ENCODE assay signal across 15 cellular contexts in the genomic region with DNA sequence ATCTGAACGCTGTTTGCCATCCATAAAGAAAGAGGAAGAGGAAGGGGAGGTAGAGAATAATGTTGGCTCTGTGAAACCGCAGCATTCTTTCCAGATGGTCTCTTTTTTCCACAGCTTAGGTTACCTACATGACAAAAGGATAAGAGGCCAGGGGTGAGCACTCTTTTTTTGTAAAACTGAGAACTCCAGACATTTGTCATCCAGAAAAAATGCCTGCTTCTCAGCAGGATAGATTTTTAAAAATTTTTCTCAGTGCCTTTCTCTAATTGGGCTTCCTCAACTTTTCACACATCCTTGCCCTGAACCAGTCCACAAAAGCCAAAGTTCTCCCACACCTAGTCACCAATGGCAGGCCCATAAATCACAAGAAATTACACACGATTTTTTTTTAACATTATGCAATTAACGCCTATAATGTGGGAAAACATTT.
DNase-seq lines count a peak whose midpoint lies in the region; ATAC-seq and TF ChIP-seq lines count a peak whose summit lies in the region.
"Had no signal": no experiment of that assay in that cellular context is flagged by ENCODE, and none has a peak within 500 bp of the region (broad histone marks: within the 10 kb centered on the region; RNA-seq: fewer than 3 reads in every experiment).

No MANE protein-coding gene starts in this region.

- peak overlapping the region; percentile 33 for H3K27ac ChIP-seq in brain microvascular endothelial cell
- no peak overlapping the region for H3K27ac ChIP-seq in SK-N-SH (ENCODE audit: low read depth in 2 of 2, low read length in 1 of 2)
- H3K27ac ChIP-seq: 22Rv1, body of pancreas, foreskin keratinocyte had no signal

- no peak overlapping the region for H3K4me2 ChIP-seq in SK-N-SH

- no peak for ATAC-seq in GM21381 (IDR thresholded peaks at IDR 0.05; ENCODE audit: unreplicated experiment)
- ATAC-seq: activated CD8-positive, alpha-beta T cell treated with anti-CD3 and anti-CD28 coated beads for 36 hours; body of pancreas; foreskin keratinocyte; left lobe of liver had no signal

- H3K9me3 ChIP-seq in SK-N-SH = no peaks in the 10 kb centered on the region
- H3K9me3 ChIP-seq: body of pancreas had no signal

- TF ChIP-seq CTCF in brain microvascular endothelial cell (IDR thresholded peaks at IDR 0.05; ENCODE audit: low read depth, low read length, missing control alignments) = no peak
- TF ChIP-seq CTCF in SK-N-SH (IDR thresholded peaks at IDR 0.05) = no peak

- TF ChIP-seq RAD21 in SK-N-SH (IDR thresholded peaks at IDR 0.05; ENCODE audit: low read length) = no peak

- CTCF ChIA-PET in SK-N-SH (lab: Yijun Ruan, JAX) = interaction anchor here (1.0 kb wide), 1 partner anchor 315 kb away, joined by 3 read pairs; no protein-coding TSS in a partner anchor

- TF ChIP-seq EP300 in SK-N-SH (IDR thresholded peaks at IDR 0.05; ENCODE audit: borderline replicate concordance in 1 of 2, low read depth in 1 of 2, low read length in 1 of 2) = no peak

- H3K27me3 ChIP-seq in brain microvascular endothelial cell (replicated peaks) = no peaks in the 10 kb centered on the region
- H3K27me3 ChIP-seq in SK-N-SH (ENCODE audit: insufficient read depth) = no peaks in the 10 kb centered on the region
- H3K27me3 ChIP-seq: body of pancreas, foreskin keratinocyte had no signal

- WGBS in SK-N-SH (ENCODE audit: low lambda C conversion rate) = 72% methylated on average over 4 of the region's 4 CpGs

- POLR2A ChIA-PET in SK-N-SH (lab: Yijun Ruan, JAX) = no interaction called here

- no peak overlapping the region for H2AFZ ChIP-seq in SK-N-SH (ENCODE audit: low read depth)

- no peak overlapping the region for H3K4me3 ChIP-seq in brain microvascular endothelial cell (ENCODE audit: low read depth, low read length)
- no peak overlapping the region for H3K4me3 ChIP-seq in SK-N-SH (ENCODE audit: low read depth in 2 of 2, low read length in 1 of 2)
- H3K4me3 ChIP-seq: body of pancreas had no signal

- no peaks in the 10 kb centered on the region for H4K20me1 ChIP-seq in SK-N-SH (ENCODE audit: insufficient read depth)

- H3K79me2 ChIP-seq in SK-N-SH (ENCODE audit: insufficient read depth) = no peaks in the 10 kb centered on the region

- DNase-seq in NCI-H2171 treated with DMSO at 0.1 percent for 48 hours (lab: John Stamatoyannopoulos, UW) = peak; percentile 27
- DNase-seq in NCI-H2171 (lab: John Stamatoyannopoulos, UW) = no peak
- DNase-seq in brain microvascular endothelial cell = peak; percentile 29
- peak; percentile 38 for DNase-seq in kidney glomerular epithelial cell (lab: John Stamatoyannopoulos, UW)
- no peak for DNase-seq in NCI-H748 treated with DMSO at 0.1 percent for 48 hours (lab: John Stamatoyannopoulos, UW)
- no peak for DNase-seq in C1 segment of cervical spinal cord (lab: John Stamatoyannopoulos, UW)
- DNase-seq in SK-N-SH = no peak
- DNase-seq: activated CD8-positive, alpha-beta T cell treated with anti-CD3 and anti-CD28 coated beads for 36 hours; body of pancreas; effector CD4-positive, alpha-beta T cell; foreskin keratinocyte; SHP77 treated with DMSO at 0.1 percent for 48 hours had no signal

- no peaks in the 10 kb centered on the region for H3F3A ChIP-seq in SK-N-SH (replicated peaks; ENCODE audit: insufficient read depth)

- H3K36me3 ChIP-seq in brain microvascular endothelial cell (replicated peaks) (no peaks in the 10 kb centered on the region), SK-N-SH (replicated peaks in 1 of 2; ENCODE audit: control insufficient read depth in 1 of 2, insufficient read depth in 2 of 2, low read length in 1 of 2) (no peaks in the 10 kb centered on the region)

- in situ Hi-C loops in brain microvascular endothelial cell (cut with HindIII; ENCODE audit: low pct_ligation_motif_present, low sequenced_read_pairs) = no loop called here

- no peak overlapping the region for H3K9ac ChIP-seq in SK-N-SH

- peaks cover 0 to 2% of the 10 kb centered on the region in 2 experiments; a peak in 2 of 4 replicates for H3K4me1 ChIP-seq in SK-N-SH (ENCODE audit: control insufficient read depth in 1 of 2, insufficient read depth in 2 of 2, low read depth in 1 of 2, low read length in 1 of 2)
- H3K4me1 ChIP-seq: body of pancreas, foreskin keratinocyte had no signal

- H3K9me2 ChIP-seq in SK-N-SH = no peaks in the 10 kb centered on the region

TF ChIP-seq in SK-N-SH, 30 proteins besides CTCF, POLR2A, EP300 and RAD21:
- TF ChIP-seq MEF2A (IDR thresholded peaks at IDR 0.05; ENCODE audit: borderline replicate concordance, low read depth) = no peak
- no peak for TF ChIP-seq SMC3 (IDR thresholded peaks at IDR 0.05; ENCODE audit: low read depth, low read length)
- TF ChIP-seq, protein P1, sequence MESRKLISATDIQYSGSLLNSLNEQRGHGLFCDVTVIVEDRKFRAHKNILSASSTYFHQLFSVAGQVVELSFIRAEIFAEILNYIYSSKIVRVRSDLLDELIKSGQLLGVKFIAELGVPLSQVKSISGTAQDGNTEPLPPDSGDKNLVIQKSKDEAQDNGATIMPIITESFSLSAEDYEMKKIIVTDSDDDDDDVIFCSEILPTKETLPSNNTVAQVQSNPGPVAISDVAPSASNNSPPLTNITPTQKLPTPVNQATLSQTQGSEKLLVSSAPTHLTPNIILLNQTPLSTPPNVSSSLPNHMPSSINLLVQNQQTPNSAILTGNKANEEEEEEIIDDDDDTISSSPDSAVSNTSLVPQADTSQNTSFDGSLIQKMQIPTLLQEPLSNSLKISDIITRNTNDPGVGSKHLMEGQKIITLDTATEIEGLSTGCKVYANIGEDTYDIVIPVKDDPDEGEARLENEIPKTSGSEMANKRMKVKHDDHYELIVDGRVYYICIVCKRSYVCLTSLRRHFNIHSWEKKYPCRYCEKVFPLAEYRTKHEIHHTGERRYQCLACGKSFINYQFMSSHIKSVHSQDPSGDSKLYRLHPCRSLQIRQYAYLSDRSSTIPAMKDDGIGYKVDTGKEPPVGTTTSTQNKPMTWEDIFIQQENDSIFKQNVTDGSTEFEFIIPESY (IDR thresholded peaks at IDR 0.05; ENCODE audit: borderline replicate concordance, low read depth) = no peak
- TF ChIP-seq EZH2phosphoT487 (IDR thresholded peaks at IDR 0.05; ENCODE audit: borderline replicate concordance, low read depth) = no peak
- TF ChIP-seq, protein P2, sequence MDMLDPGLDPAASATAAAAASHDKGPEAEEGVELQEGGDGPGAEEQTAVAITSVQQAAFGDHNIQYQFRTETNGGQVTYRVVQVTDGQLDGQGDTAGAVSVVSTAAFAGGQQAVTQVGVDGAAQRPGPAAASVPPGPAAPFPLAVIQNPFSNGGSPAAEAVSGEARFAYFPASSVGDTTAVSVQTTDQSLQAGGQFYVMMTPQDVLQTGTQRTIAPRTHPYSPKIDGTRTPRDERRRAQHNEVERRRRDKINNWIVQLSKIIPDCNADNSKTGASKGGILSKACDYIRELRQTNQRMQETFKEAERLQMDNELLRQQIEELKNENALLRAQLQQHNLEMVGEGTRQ (IDR thresholded peaks at IDR 0.05; ENCODE audit: borderline replicate concordance, low read depth, low read length) = no peak
- TF ChIP-seq FOXJ3 (CRISPR knock-in tag; IDR thresholded peaks at IDR 0.05) = no peak
- TF ChIP-seq ELF1 (IDR thresholded peaks at IDR 0.05) = no peak
- no peak for TF ChIP-seq POLR2AphosphoS5 (IDR thresholded peaks at IDR 0.05; ENCODE audit: low read depth, low read length)
- TF ChIP-seq, protein P3, sequence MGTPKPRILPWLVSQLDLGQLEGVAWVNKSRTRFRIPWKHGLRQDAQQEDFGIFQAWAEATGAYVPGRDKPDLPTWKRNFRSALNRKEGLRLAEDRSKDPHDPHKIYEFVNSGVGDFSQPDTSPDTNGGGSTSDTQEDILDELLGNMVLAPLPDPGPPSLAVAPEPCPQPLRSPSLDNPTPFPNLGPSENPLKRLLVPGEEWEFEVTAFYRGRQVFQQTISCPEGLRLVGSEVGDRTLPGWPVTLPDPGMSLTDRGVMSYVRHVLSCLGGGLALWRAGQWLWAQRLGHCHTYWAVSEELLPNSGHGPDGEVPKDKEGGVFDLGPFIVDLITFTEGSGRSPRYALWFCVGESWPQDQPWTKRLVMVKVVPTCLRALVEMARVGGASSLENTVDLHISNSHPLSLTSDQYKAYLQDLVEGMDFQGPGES (IDR thresholded peaks at IDR 0.05; ENCODE audit: low read depth, low read length) = no peak

Comparison
In these comparisons a context has a peak if more than half of its experiments do, and no peak if none do; other contexts are left out.
1. DNase-seq: peak in NCI-H2171 treated with DMSO at 0.1 percent for 48 hours (single experiment), brain microvascular endothelial cell (single experiment) and kidney glomerular epithelial cell (single experiment); none in NCI-H2171 (single experiment), NCI-H748 treated with DMSO at 0.1 percent for 48 hours (single experiment), C1 segment of cervical spinal cord (0 of 14) and SK-N-SH (single experiment).